8 cellular contexts compared by ENCODE assay signal in the genomic region with DNA sequence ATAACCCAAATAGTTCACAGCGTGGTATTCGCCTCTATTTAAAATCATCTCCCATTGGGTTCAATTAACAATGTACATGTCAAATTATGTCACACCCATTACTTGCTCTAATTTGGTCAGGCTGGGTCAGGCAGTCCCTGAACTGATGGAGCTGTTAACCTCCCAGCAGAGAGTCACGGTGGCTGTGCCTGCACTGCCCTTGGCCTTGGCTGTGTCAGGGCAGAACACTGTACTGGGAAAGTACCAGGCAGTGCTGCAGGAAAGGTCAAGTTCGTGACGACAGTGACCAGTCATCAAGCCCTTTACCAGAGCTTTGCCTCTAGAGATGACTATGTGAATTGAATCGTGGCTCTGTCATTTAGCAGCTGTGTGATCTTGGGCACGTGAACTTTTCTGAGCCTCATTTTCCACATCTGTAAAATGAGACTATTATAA.
DNase-seq lines count a peak whose midpoint lies in the region; ATAC-seq, FAIRE-seq and TF ChIP-seq lines count a peak whose summit lies in the region.

No MANE protein-coding gene starts in this region.

- no peaks in the 10 kb centered on the region for H3K36me3 ChIP-seq in naive thymus-derived CD4-positive, alpha-beta T cell (ENCODE audit: control insufficient read depth in 2 of 3, insufficient read depth in 3 of 3, low read length in 3 of 3)
- no peaks in the 10 kb centered on the region for H3K36me3 ChIP-seq in H7 (replicated peaks; ENCODE audit: control insufficient read depth, insufficient read depth, low read length)

- H3K4me2 ChIP-seq in A549 = peak overlapping the region; percentile 57

- DNase-seq in A549 (ENCODE audit: low read depth in 1 of 2, low spot score in 1 of 2) (peak in 1 of 2 experiments; percentile 88), hippocampal formation (lab: John Stamatoyannopoulos, UW) (no peak), H7 (no peak), NCI-H774 (lab: John Stamatoyannopoulos, UW) (no peak)
- no peak for DNase-seq in activated T-cell treated with anti-CD3 and anti-CD28 coated beads, Interleukin-2, amount 50 U/mL, for 4 hours
- DNase-seq in naive thymus-derived CD4-positive, alpha-beta T cell = peak in 1 of 9 donors; percentile 41

- TF ChIP-seq CTCF in A549 (IDR thresholded peaks at IDR 0.05) = no peak

- TF ChIP-seq POLR2A in A549 (IDR thresholded peaks at IDR 0.05; ENCODE audit: low read length) = peak; percentile 30; the same call in 1 of the 2 replicates

- peak overlapping the region; percentile 38 for H3K4me3 Mint-ChIP-seq in activated T-cell treated with anti-CD3 and anti-CD28 coated beads, Interleukin-2, amount 50 U/mL, for 4 hours
- H3K4me3 Mint-ChIP-seq in naive thymus-derived CD4-positive, alpha-beta T cell = no peak overlapping the region

- H3K36me3 Mint-ChIP-seq in activated T-cell treated with anti-CD3 and anti-CD28 coated beads, Interleukin-2, amount 50 U/mL, for 4 hours (ENCODE audit: insufficient read depth) = peaks cover 3% of the 10 kb centered on the region
- peaks cover 0 to 14% (median 5%) of the 10 kb centered on the region in 5 donors for H3K36me3 Mint-ChIP-seq in naive thymus-derived CD4-positive, alpha-beta T cell

- intact Hi-C loops in naive thymus-derived CD4-positive, alpha-beta T cell (cut with micrococcal nuclease) = no loop called here

- peaks cover 22% of the 10 kb centered on the region for H3K4me1 Mint-ChIP-seq in activated T-cell treated with anti-CD3 and anti-CD28 coated beads, Interleukin-2, amount 50 U/mL, for 4 hours (ENCODE audit: low read depth)
- H3K4me1 Mint-ChIP-seq in naive thymus-derived CD4-positive, alpha-beta T cell = peaks cover 10 to 56% (median 18%) of the 10 kb centered on the region in 7 donors

- no peaks in the 10 kb centered on the region for H3K9me3 Mint-ChIP-seq in activated T-cell treated with anti-CD3 and anti-CD28 coated beads, Interleukin-2, amount 50 U/mL, for 4 hours
- H3K9me3 Mint-ChIP-seq in naive thymus-derived CD4-positive, alpha-beta T cell = peaks cover 0 to 3% (median 0%) of the 10 kb centered on the region in 11 donors

- no peaks in the 10 kb centered on the region for H3K27me3 ChIP-seq in naive thymus-derived CD4-positive, alpha-beta T cell (ENCODE audit: control insufficient read depth in 2 of 2, insufficient read depth in 2 of 2, low read length in 2 of 2)
- no peaks in the 10 kb centered on the region for H3K27me3 ChIP-seq in H7 (ENCODE audit: control insufficient read depth, insufficient read depth, low read length)

- 0 out of 5 replicates have a peak, but pooled peaks of 1 of the 2 experiments have one; percentile 11 for TF ChIP-seq EP300 in A549 (IDR thresholded peaks at IDR 0.05)

- peak overlapping the region in 2 of 9 donors; percentile 21 to 78 for H3K27ac Mint-ChIP-seq in naive thymus-derived CD4-positive, alpha-beta T cell

- CTCF ChIA-PET in A549 (lab: Yijun Ruan, JAX) = interaction anchor here (0.9 to 2.7 kb wide), 7 partner anchors 8 to 131 kb away, joined by 3 to 11 read pairs (median 4); no protein-coding TSS in a partner anchor
- CTCF ChIA-PET in naive thymus-derived CD4-positive, alpha-beta T cell (lab: Charles Lee) = no interaction called here

- peak overlapping the region; percentile 69 to 80 for H3K27ac ChIP-seq in A549
- no peak overlapping the region for H3K27ac ChIP-seq in naive thymus-derived CD4-positive, alpha-beta T cell (ENCODE audit: low read depth, low read length)

- no peaks in the 10 kb centered on the region for H3K9me3 ChIP-seq in A549
- no peaks in the 10 kb centered on the region for H3K9me3 ChIP-seq in naive thymus-derived CD4-positive, alpha-beta T cell (ENCODE audit: control insufficient read depth in 2 of 3, low read length in 3 of 3)

- peak; percentile 90 to 94 for ATAC-seq in A549
- ATAC-seq in GM18868 (IDR thresholded peaks at IDR 0.05; ENCODE audit: unreplicated experiment) = peak; percentile 96
- ATAC-seq in HG03025 (IDR thresholded peaks at IDR 0.05; ENCODE audit: low FRiP score, unreplicated experiment) = peak; percentile 62
- ATAC-seq in activated T-cell treated with anti-CD3 and anti-CD28 coated beads, Interleukin-2, amount 50 U/mL, for 4 hours = peak; percentile 75 to 87
- ATAC-seq in naive thymus-derived CD4-positive, alpha-beta T cell = peak; percentile 18

- POLR2A ChIA-PET in A549 (lab: Yijun Ruan, JAX) = interaction anchor here (0.7 to 1.1 kb wide), 3 partner anchors 18 to 100 kb away, joined by 3 read pairs; partner anchors contain the start of gene ARF6
- POLR2A ChIA-PET in naive thymus-derived CD4-positive, alpha-beta T cell (lab: Charles Lee) = interaction anchor here (0.6 to 4.4 kb wide), 3 partner anchors 8 to 22 kb away, joined by 4 to 36 read pairs (median 17); no protein-coding TSS in a partner anchor

- 20% methylated on average over 7 of the region's 7 CpGs for WGBS in A549 (ENCODE audit: missing lambda C conversion rate)

- H3K4me3 ChIP-seq in A549 (no peak overlapping the region), H7 (ENCODE audit: insufficient read depth, low read depth, low read length) (no peak overlapping the region)
- H3K4me3 ChIP-seq in naive thymus-derived CD4-positive, alpha-beta T cell (ENCODE audit: low read length) = no peak overlapping the region

- no peaks in the 10 kb centered on the region for H3K27me3 Mint-ChIP-seq in activated T-cell treated with anti-CD3 and anti-CD28 coated beads, Interleukin-2, amount 50 U/mL, for 4 hours (ENCODE audit: low read depth)
- no peaks in the 10 kb centered on the region for H3K27me3 Mint-ChIP-seq in naive thymus-derived CD4-positive, alpha-beta T cell

- H3K4me1 ChIP-seq in A549 = peaks cover 52% of the 10 kb centered on the region
- peaks cover 1 to 4% of the 10 kb centered on the region in 2 donors for H3K4me1 ChIP-seq in naive thymus-derived CD4-positive, alpha-beta T cell (ENCODE audit: control insufficient read depth in 2 of 2, insufficient read depth in 2 of 2, low read length in 2 of 2)

- FAIRE-seq in A549 (lab: Jason Lieb, UNC) = peak; percentile 89

- TF ChIP-seq RAD21 in A549 (conservative IDR thresholded peaks at IDR 0.05 in 1 of 2, IDR thresholded peaks at IDR 0.05 in 1 of 2) = no peak; a peak in 1 of 5 replicates

TF ChIP-seq in A549, 52 proteins besides CTCF, POLR2A, EP300 and RAD21 (continues in another document):
- TF ChIP-seq HES2 (IDR thresholded peaks at IDR 0.05) (no peak), SREBF2 (IDR thresholded peaks at IDR 0.05) (no peak), FOSL2 (IDR thresholded peaks at IDR 0.05) (no peak), FOSL2 (CRISPR knock-in tag; IDR thresholded peaks at IDR 0.05) (peak; percentile 74), FOSB (CRISPR knock-in tag; IDR thresholded peaks at IDR 0.05) (no peak), CHD4 (IDR thresholded peaks at IDR 0.05; ENCODE audit: borderline replicate concordance) (no peak), POLR2AphosphoS2 (conservative IDR thresholded peaks at IDR 0.05; ENCODE audit: low read length) (no peak), RCOR1 (IDR thresholded peaks at IDR 0.05; ENCODE audit: low read depth, low read length) (no peak), HEYL (CRISPR knock-in tag; IDR thresholded peaks at IDR 0.05) (no peak), CHD2 (IDR thresholded peaks at IDR 0.05; ENCODE audit: low read length, partially characterized antibody) (no peak), JUNB (IDR thresholded peaks at IDR 0.05) (no peak), ESRRA (IDR thresholded peaks at IDR 0.05; ENCODE audit: borderline replicate concordance, low read length) (peak; percentile 82), NR3C1 (IDR thresholded peaks at IDR 0.05) (no peak), BHLHE40 (IDR thresholded peaks at IDR 0.05; ENCODE audit: low read depth, low read length) (peak; percentile 75), NPAS2 (CRISPR knock-in tag; IDR thresholded peaks at IDR 0.05; ENCODE audit: borderline replicate concordance) (no peak), EHMT2 (IDR thresholded peaks at IDR 0.05; ENCODE audit: low read depth) (no peak), RNF2 (IDR thresholded peaks at IDR 0.05; ENCODE audit: borderline replicate concordance, low read depth) (no peak)
- TF ChIP-seq, protein P1, sequence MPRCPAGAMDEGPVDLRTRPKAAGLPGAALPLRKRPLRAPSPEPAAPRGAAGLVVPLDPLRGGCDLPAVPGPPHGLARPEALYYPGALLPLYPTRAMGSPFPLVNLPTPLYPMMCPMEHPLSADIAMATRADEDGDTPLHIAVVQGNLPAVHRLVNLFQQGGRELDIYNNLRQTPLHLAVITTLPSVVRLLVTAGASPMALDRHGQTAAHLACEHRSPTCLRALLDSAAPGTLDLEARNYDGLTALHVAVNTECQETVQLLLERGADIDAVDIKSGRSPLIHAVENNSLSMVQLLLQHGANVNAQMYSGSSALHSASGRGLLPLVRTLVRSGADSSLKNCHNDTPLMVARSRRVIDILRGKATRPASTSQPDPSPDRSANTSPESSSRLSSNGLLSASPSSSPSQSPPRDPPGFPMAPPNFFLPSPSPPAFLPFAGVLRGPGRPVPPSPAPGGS (IDR thresholded peaks at IDR 0.05) = no peak
- TF ChIP-seq, protein P2, sequence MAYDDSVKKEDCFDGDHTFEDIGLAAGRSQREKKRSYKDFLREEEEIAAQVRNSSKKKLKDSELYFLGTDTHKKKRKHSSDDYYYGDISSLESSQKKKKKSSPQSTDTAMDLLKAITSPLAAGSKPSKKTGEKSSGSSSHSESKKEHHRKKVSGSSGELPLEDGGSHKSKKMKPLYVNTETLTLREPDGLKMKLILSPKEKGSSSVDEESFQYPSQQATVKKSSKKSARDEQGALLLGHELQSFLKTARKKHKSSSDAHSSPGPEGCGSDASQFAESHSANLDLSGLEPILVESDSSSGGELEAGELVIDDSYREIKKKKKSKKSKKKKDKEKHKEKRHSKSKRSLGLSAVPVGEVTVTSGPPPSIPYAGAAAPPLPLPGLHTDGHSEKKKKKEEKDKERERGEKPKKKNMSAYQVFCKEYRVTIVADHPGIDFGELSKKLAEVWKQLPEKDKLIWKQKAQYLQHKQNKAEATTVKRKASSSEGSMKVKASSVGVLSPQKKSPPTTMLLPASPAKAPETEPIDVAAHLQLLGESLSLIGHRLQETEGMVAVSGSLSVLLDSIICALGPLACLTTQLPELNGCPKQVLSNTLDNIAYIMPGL (CRISPR knock-in tag; IDR thresholded peaks at IDR 0.05; ENCODE audit: borderline replicate concordance) = no peak
- TF ChIP-seq, protein P3, sequence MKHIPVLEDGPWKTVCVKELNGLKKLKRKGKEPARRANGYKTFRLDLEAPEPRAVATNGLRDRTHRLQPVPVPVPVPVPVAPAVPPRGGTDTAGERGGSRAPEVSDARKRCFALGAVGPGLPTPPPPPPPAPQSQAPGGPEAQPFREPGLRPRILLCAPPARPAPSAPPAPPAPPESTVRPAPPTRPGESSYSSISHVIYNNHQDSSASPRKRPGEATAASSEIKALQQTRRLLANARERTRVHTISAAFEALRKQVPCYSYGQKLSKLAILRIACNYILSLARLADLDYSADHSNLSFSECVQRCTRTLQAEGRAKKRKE (CRISPR knock-in tag; IDR thresholded peaks at IDR 0.05; ENCODE audit: low read depth) = peak; percentile 50; the same call in 1 of the 2 replicates

Comparison
In these comparisons a context has a peak if more than half of its experiments do, and no peak if none do; other contexts are left out.
1. ATAC-seq: peak in every context shown above with its lines; median percentile 96 in GM18868; 92 in A549; 81 in activated T-cell treated with anti-CD3 and anti-CD28 coated beads, Interleukin-2, amount 50 U/mL, for 4 hours; 62 in HG03025; 18 in naive thymus-derived CD4-positive, alpha-beta T cell.